In genomic region chr5:93579561-93580386, GRCh38 we compare ENCODE assay signal across 1 cellular context.
TF ChIP-seq lines count a peak whose summit lies in the region.

No MANE protein-coding gene starts in this region.

TF ChIP-seq in HEK293, 187 proteins besides CTCF, POLR2A, EP300 and RAD21 (continued from another document and continues in another):
- TF ChIP-seq ZNF513 (tag by site-specific recombination; IDR thresholded peaks at IDR 0.05) = no peak
- peak; percentile 63; the same call in 1 of the 2 replicates for TF ChIP-seq IKZF3 (tag by site-specific recombination; IDR thresholded peaks at IDR 0.05)
- TF ChIP-seq ZNF18 (tag by site-specific recombination; IDR thresholded peaks at IDR 0.05) = 0 out of 2 replicates have a peak, but pooled peaks have one; percentile 46
- no peak for TF ChIP-seq GFI1B (tag by site-specific recombination; IDR thresholded peaks at IDR 0.05)
- no peak for TF ChIP-seq ZNF133 (tag by site-specific recombination; IDR thresholded peaks at IDR 0.05)
- no peak for TF ChIP-seq ATF2 (tag by site-specific recombination; IDR thresholded peaks at IDR 0.05; ENCODE audit: low read depth)
- TF ChIP-seq ZNF623 (tag by site-specific recombination; IDR thresholded peaks at IDR 0.05) = no peak
- peak; percentile 87 for TF ChIP-seq ZEB2 (tag by site-specific recombination; IDR thresholded peaks at IDR 0.05)
- TF ChIP-seq TSHZ1 (tag by site-specific recombination; IDR thresholded peaks at IDR 0.05; ENCODE audit: borderline replicate concordance) = no peak
- TF ChIP-seq ZBTB44 (tag by site-specific recombination; IDR thresholded peaks at IDR 0.05) = no peak
- peak; percentile 93 for TF ChIP-seq ZBTB26 (tag by site-specific recombination; optimal IDR thresholded peaks at IDR 0.05)
- no peak for TF ChIP-seq ZNF48 (tag by site-specific recombination; IDR thresholded peaks at IDR 0.05)
- no peak for TF ChIP-seq ZSCAN23 (tag by site-specific recombination; IDR thresholded peaks at IDR 0.05)
- TF ChIP-seq ZNF571 (tag by site-specific recombination; IDR thresholded peaks at IDR 0.05) = no peak
- TF ChIP-seq ZNF175 (tag by site-specific recombination; IDR thresholded peaks at IDR 0.05) = no peak
- no peak for TF ChIP-seq ZNF184 (tag by site-specific recombination; IDR thresholded peaks at IDR 0.05)
- TF ChIP-seq REST (tag by site-specific recombination; IDR thresholded peaks at IDR 0.05) = no peak
- TF ChIP-seq ZNF555 (tag by site-specific recombination; conservative IDR thresholded peaks at IDR 0.05) = no peak
- TF ChIP-seq YY1 (tag by site-specific recombination; IDR thresholded peaks at IDR 0.05) = no peak
- TF ChIP-seq GLIS2 (tag by site-specific recombination; IDR thresholded peaks at IDR 0.05) = 0 out of 2 replicates have a peak, but pooled peaks have one; percentile 30
- no peak for TF ChIP-seq ZNF155 (tag by site-specific recombination; IDR thresholded peaks at IDR 0.05)
- peak; percentile 42; the same call in 1 of the 2 replicates for TF ChIP-seq ZNF610 (tag by site-specific recombination; IDR thresholded peaks at IDR 0.05; ENCODE audit: borderline replicate concordance)
- TF ChIP-seq ZIC2 (tag by site-specific recombination; IDR thresholded peaks at IDR 0.05) = peak; percentile 31; the same call in 1 of the 2 replicates
- no peak for TF ChIP-seq ZNF585B (tag by site-specific recombination; IDR thresholded peaks at IDR 0.05)
- TF ChIP-seq ZNF560 (tag by site-specific recombination; IDR thresholded peaks at IDR 0.05; ENCODE audit: borderline replicate concordance) = no peak
- no peak for TF ChIP-seq ZNF791 (tag by site-specific recombination; IDR thresholded peaks at IDR 0.05)
- no peak for TF ChIP-seq ZNF24 (tag by site-specific recombination; IDR thresholded peaks at IDR 0.05)
- no peak for TF ChIP-seq ZNF768 (tag by site-specific recombination; IDR thresholded peaks at IDR 0.05)
- TF ChIP-seq AEBP2 (tag by site-specific recombination; IDR thresholded peaks at IDR 0.05; ENCODE audit: borderline replicate concordance) = no peak
- TF ChIP-seq ZFP3 (tag by site-specific recombination; IDR thresholded peaks at IDR 0.05; ENCODE audit: low read depth) = no peak
- no peak for TF ChIP-seq ZNF37A (tag by site-specific recombination; IDR thresholded peaks at IDR 0.05)
- no peak for TF ChIP-seq ZNF629 (tag by site-specific recombination; IDR thresholded peaks at IDR 0.05)
- no peak for TF ChIP-seq ZNF529 (tag by site-specific recombination; IDR thresholded peaks at IDR 0.05; ENCODE audit: insufficient replicate concordance)
- TF ChIP-seq ZNF157 (tag by site-specific recombination; IDR thresholded peaks at IDR 0.05) = no peak
- no peak for TF ChIP-seq ZSCAN16 (tag by site-specific recombination; IDR thresholded peaks at IDR 0.05)
- TF ChIP-seq ZNF654 (tag by site-specific recombination; IDR thresholded peaks at IDR 0.05; ENCODE audit: low read depth) = no peak
- TF ChIP-seq SALL2 (tag by site-specific recombination; IDR thresholded peaks at IDR 0.05; ENCODE audit: borderline replicate concordance) = no peak
- 0 out of 2 replicates have a peak, but pooled peaks have one; percentile 13 for TF ChIP-seq ZNF366 (tag by site-specific recombination; conservative IDR thresholded peaks at IDR 0.05)
- TF ChIP-seq ZSCAN4 (tag by site-specific recombination; IDR thresholded peaks at IDR 0.05) = peak; percentile 11; the same call in 1 of the 2 replicates
- TF ChIP-seq ZBTB20 (tag by site-specific recombination; IDR thresholded peaks at IDR 0.05) = peak; percentile 72
- TF ChIP-seq MEIS1 (CRISPR knock-in tag; IDR thresholded peaks at IDR 0.05; ENCODE audit: borderline replicate concordance) = no peak
- TF ChIP-seq OSR2 (tag by site-specific recombination; IDR thresholded peaks at IDR 0.05) = no peak
- peak; percentile 49; the same call in 1 of the 2 replicates for TF ChIP-seq SCRT2 (tag by site-specific recombination; IDR thresholded peaks at IDR 0.05)
- TF ChIP-seq ZNF362 (tag by site-specific recombination; IDR thresholded peaks at IDR 0.05) = no peak
- TF ChIP-seq ZNF658 (tag by site-specific recombination; IDR thresholded peaks at IDR 0.05) = no peak
- peak; percentile 39 for TF ChIP-seq ZNF596 (tag by site-specific recombination; IDR thresholded peaks at IDR 0.05)
- peak; percentile 56 for TF ChIP-seq SP3 (tag by site-specific recombination; IDR thresholded peaks at IDR 0.05)
- no peak; the same call in 1 of the 2 replicates for TF ChIP-seq PRDM1 (tag by site-specific recombination; IDR thresholded peaks at IDR 0.05)
